ENCODE assay signal across 15 cellular contexts in genomic region chr7:55203300-55203699, GRCh38.
DNase-seq lines count a peak whose midpoint lies in the region; ATAC-seq, FAIRE-seq and TF ChIP-seq lines count a peak whose summit lies in the region.
"Had no signal": no experiment of that assay in that cellular context is flagged by ENCODE, and none has a peak within 500 bp of the region (broad histone marks: within the 10 kb centered on the region; RNA-seq: fewer than 3 reads in every experiment).

No MANE protein-coding gene starts in this region.

- POLR2A ChIA-PET in HepG2 (lab: Yijun Ruan, JAX) (no interaction called here), K562 (lab: Yijun Ruan, JAX) (no interaction called here)

- CTCF ChIA-PET in HepG2 (lab: Yijun Ruan, JAX; ENCODE audit: low intra/inter-chr PET ratio, low total read pairs) = no interaction called here
- CTCF ChIA-PET in K562 (lab: Yijun Ruan, JAX; ENCODE audit: low intra/inter-chr PET ratio) = no interaction called here

- no peaks in the 10 kb centered on the region for H3K9me2 ChIP-seq in neural cell (ENCODE audit: insufficient read depth, low read length)

- FAIRE-seq in HepG2 (lab: Jason Lieb, UNC) (peak; percentile 90), K562 (lab: Jason Lieb, UNC) (no peak)

- H3F3A ChIP-seq in neural cell (ENCODE audit: insufficient read depth, low read length, poor library complexity, severe bottlenecking) = no peaks in the 10 kb centered on the region

- no peaks in the 10 kb centered on the region for H3K9me1 ChIP-seq in K562 (ENCODE audit: control insufficient read depth, insufficient read depth, low read length)

- H3K27me3 ChIP-seq in HepG2 (ENCODE audit: control insufficient read depth in 1 of 2, insufficient read depth in 2 of 2, low read length in 2 of 2) = no peaks in the 10 kb centered on the region
- no peaks in the 10 kb centered on the region for H3K27me3 ChIP-seq in right lobe of liver
- peaks cover 2 to 21% of the 10 kb centered on the region in 2 experiments; a peak in 2 of 5 replicates for H3K27me3 ChIP-seq in K562 (ENCODE audit: control insufficient read depth in 2 of 2, insufficient read depth in 2 of 2, low read length in 2 of 2)
- H3K27me3 ChIP-seq in neural cell (ENCODE audit: insufficient read depth, low read depth, low read length) = no peaks in the 10 kb centered on the region

- H3K4me3 ChIP-seq in HepG2 (replicated peaks in 1 of 3; ENCODE audit: insufficient read depth in 1 of 3, low read depth in 2 of 3, low read length in 3 of 3) (no peak overlapping the region), right lobe of liver (no peak overlapping the region), K562 (no peak overlapping the region), neural cell (ENCODE audit: low read length) (no peak overlapping the region)

- in situ Hi-C loops in HepG2 (cut with HindIII; ENCODE audit: extremely low pct_ligation_motif_present, low pct_unique_long_range_greater_than_20kb) = no loop called here
- in situ Hi-C loops in K562 (cut with MboI) = no loop called here

- no peak for DNase-seq in HepG2 (ENCODE audit: low spot score)
- DNase-seq in right lobe of liver = no peak
- DNase-seq in K562 (ENCODE audit: extremely low read depth in 1 of 4, low spot score in 3 of 4) = no peak
- DNase-seq in activated T-helper 2 cell treated with anti-CD3 and anti-CD28 coated beads, Interferon-gamma antibody, Interleukin-2, Interleukin-4, amounts not matched to agents 10 μg/mL and 5 μg/mL and 100 μg/mL, durations not matched to agents 14 hours and 24 hours and 36 hours (ENCODE audit: low spot score) = no peak
- no peak for DNase-seq in Right ventricle myocardium superior
- DNase-seq in ecto neural progenitor cell (ENCODE audit: low spot score) = no peak
- DNase-seq: Caco-2; CD8-positive, alpha-beta memory T cell; GF-D8; GOT3 had no signal

- TF ChIP-seq CTCF in HepG2 (CRISPR knock-in tag; IDR thresholded peaks at IDR 0.05) = no peak
- TF ChIP-seq CTCF in right lobe of liver (IDR thresholded peaks at IDR 0.05) = no peak
- no peak for TF ChIP-seq CTCF in K562 (IDR thresholded peaks at IDR 0.05 in 2 of 3, conservative IDR thresholded peaks at IDR 0.05 in 1 of 3; ENCODE audit: insufficient read depth in 2 of 3, low read depth in 1 of 3, low read length in 3 of 3)
- no peak for TF ChIP-seq CTCF in neural cell (IDR thresholded peaks at IDR 0.05; ENCODE audit: poor library complexity, severe bottlenecking)

- TF ChIP-seq EP300 in HepG2 (IDR thresholded peaks at IDR 0.05; ENCODE audit: low read depth in 2 of 2, low read length in 2 of 2) = no peak
- no peak for TF ChIP-seq EP300 in HepG2 (CRISPR knock-in tag; IDR thresholded peaks at IDR 0.05; ENCODE audit: borderline replicate concordance)
- no peak for TF ChIP-seq EP300 in K562 (IDR thresholded peaks at IDR 0.05; ENCODE audit: low read length)
- no peak for TF ChIP-seq EP300 in neural cell (conservative IDR thresholded peaks at IDR 0.05; ENCODE audit: poor library complexity, severe bottlenecking)

- peaks cover 11% of the 10 kb centered on the region; the same call in 1 of the 2 replicates for H3K4me1 ChIP-seq in HepG2 (ENCODE audit: insufficient read depth, low read length)
- H3K4me1 ChIP-seq in right lobe of liver = no peaks in the 10 kb centered on the region
- H3K4me1 ChIP-seq in K562 (replicated peaks in 1 of 2; ENCODE audit: control insufficient read depth in 2 of 2, insufficient read depth in 2 of 2, low read length in 2 of 2) = no peaks in the 10 kb centered on the region
- H3K4me1 ChIP-seq: Caco-2 had no signal

- H3K4me2 ChIP-seq in HepG2 (ENCODE audit: low read depth, low read length) = no peak overlapping the region
- no peak overlapping the region for H3K4me2 ChIP-seq in K562 (ENCODE audit: insufficient read depth, low read length)
- no peak overlapping the region for H3K4me2 ChIP-seq in neural cell (ENCODE audit: low read length)

- TF ChIP-seq RAD21 in HepG2 (CRISPR knock-in tag; IDR thresholded peaks at IDR 0.05) (no peak), K562 (CRISPR knock-in tag; conservative IDR thresholded peaks at IDR 0.05 in 1 of 2, IDR thresholded peaks at IDR 0.05 in 1 of 2) (no peak), neural cell (conservative IDR thresholded peaks at IDR 0.05) (no peak)

- H2AFZ ChIP-seq in HepG2 (ENCODE audit: low read length) = no peak overlapping the region
- H2AFZ ChIP-seq in K562 (ENCODE audit: low read depth, low read length) = no peak overlapping the region
- H2AFZ ChIP-seq in neural cell (ENCODE audit: low read depth, low read length) = no peak overlapping the region

- no peaks in the 10 kb centered on the region for H3K9me3 Mint-ChIP-seq in activated T-helper 2 cell treated with anti-CD3 and anti-CD28 coated beads, Interferon-gamma antibody, Interleukin-2, Interleukin-4, amounts not matched to agents 10 μg/mL and 5 μg/mL and 100 μg/mL, durations not matched to agents 14 hours and 24 hours and 36 hours
- H3K9me3 Mint-ChIP-seq: CD8-positive, alpha-beta memory T cell had no signal

- H3K27ac ChIP-seq in HepG2 (ENCODE audit: extremely low read length, insufficient read depth, low read length) (no peak overlapping the region), right lobe of liver (no peak overlapping the region), K562 (ENCODE audit: extremely low read depth, low read depth, low read length) (no peak overlapping the region), neural cell (ENCODE audit: low read length) (no peak overlapping the region)
- H3K27ac ChIP-seq: 22Rv1 had no signal

- no peaks in the 10 kb centered on the region for H3K9me3 ChIP-seq in HepG2 (ENCODE audit: low read length)
- H3K9me3 ChIP-seq in right lobe of liver = no peaks in the 10 kb centered on the region
- H3K9me3 ChIP-seq in K562 (replicated peaks; ENCODE audit: control insufficient read depth, insufficient read depth, low read depth, low read length) = 0 out of 2 replicates have a peak, but pooled peaks cover 8% of the 10 kb centered on the region
- H3K9me3 ChIP-seq in neural cell (ENCODE audit: low read length) = no peaks in the 10 kb centered on the region
- H3K9me3 ChIP-seq: Caco-2 had no signal

- no peak overlapping the region for H3K27ac Mint-ChIP-seq in activated T-helper 2 cell treated with anti-CD3 and anti-CD28 coated beads, Interferon-gamma antibody, Interleukin-2, Interleukin-4, amounts not matched to agents 10 μg/mL and 5 μg/mL and 100 μg/mL, durations not matched to agents 14 hours and 24 hours and 36 hours
- H3K27ac Mint-ChIP-seq: CD14-positive monocyte; CD8-positive, alpha-beta memory T cell had no signal

- no peak overlapping the region for H3K9ac ChIP-seq in HepG2 (ENCODE audit: insufficient read depth, low read depth, low read length)
- H3K9ac ChIP-seq in K562 (ENCODE audit: insufficient read depth in 1 of 2, low read depth in 2 of 2, low read length in 2 of 2) = no peak overlapping the region
- H3K9ac ChIP-seq in neural cell (ENCODE audit: low read length) = no peak overlapping the region

- no peaks in the 10 kb centered on the region for H3K27me3 Mint-ChIP-seq in activated T-helper 2 cell treated with anti-CD3 and anti-CD28 coated beads, Interferon-gamma antibody, Interleukin-2, Interleukin-4, amounts not matched to agents 10 μg/mL and 5 μg/mL and 100 μg/mL, durations not matched to agents 14 hours and 24 hours and 36 hours (ENCODE audit: low read depth)
- H3K27me3 Mint-ChIP-seq: CD8-positive, alpha-beta memory T cell had no signal

- intact Hi-C loops in HepG2 (cut with micrococcal nuclease; ENCODE audit: unreplicated experiment) = no loop called here
- intact Hi-C loops in right lobe of liver (cut with DNase I) = no loop called here
- intact Hi-C loops in K562 (cut with micrococcal nuclease) = no loop called here
- intact Hi-C loops in activated T-helper 2 cell treated with anti-CD3 and anti-CD28 coated beads, Interferon-gamma antibody, Interleukin-2, Interleukin-4, amounts not matched to agents 10 μg/mL and 5 μg/mL and 100 μg/mL, durations not matched to agents 14 hours and 24 hours and 36 hours (cut with micrococcal nuclease) = no loop called here
- intact Hi-C loops in Right ventricle myocardium superior (cut with DNase I) = no loop called here

- TF ChIP-seq POLR2A in HepG2 (IDR thresholded peaks at IDR 0.05; ENCODE audit: insufficient read depth in 1 of 2, low read depth in 2 of 2, low read length in 2 of 2) (no peak), right lobe of liver (IDR thresholded peaks at IDR 0.05) (no peak), K562 (conservative IDR thresholded peaks at IDR 0.05) (no peak)

- no peak overlapping the region for H3K4me3 Mint-ChIP-seq in activated T-helper 2 cell treated with anti-CD3 and anti-CD28 coated beads, Interferon-gamma antibody, Interleukin-2, Interleukin-4, amounts not matched to agents 10 μg/mL and 5 μg/mL and 100 μg/mL, durations not matched to agents 14 hours and 24 hours and 36 hours (ENCODE audit: low read depth)
- H3K4me3 Mint-ChIP-seq: CD14-positive monocyte; CD8-positive, alpha-beta memory T cell had no signal

- no peaks in the 10 kb centered on the region for H4K20me1 ChIP-seq in HepG2 (ENCODE audit: insufficient read depth, low read length)
- H4K20me1 ChIP-seq in K562 (replicated peaks; ENCODE audit: control insufficient read depth, insufficient read depth, low read length) = no peaks in the 10 kb centered on the region
- H4K20me1 ChIP-seq in neural cell (ENCODE audit: insufficient read depth) = no peaks in the 10 kb centered on the region

- H3K36me3 ChIP-seq in HepG2 (replicated peaks in 1 of 2; ENCODE audit: control insufficient read depth in 1 of 2, insufficient read depth in 2 of 2, low read length in 2 of 2) (peaks cover 50 to 88% of the 10 kb centered on the region in 2 experiments), right lobe of liver (peaks cover 0 to 82% (median 43%) of the 10 kb centered on the region in 4 donors), K562 (ENCODE audit: control insufficient read depth, insufficient read depth, low read length) (no peaks in the 10 kb centered on the region), neural cell (ENCODE audit: insufficient read depth, low read length) (no peaks in the 10 kb centered on the region)

- ATAC-seq in HepG2 (no peak), right lobe of liver (no peak), K562 (no peak), GM19455 (IDR thresholded peaks at IDR 0.05; ENCODE audit: unreplicated experiment) (no peak), Right ventricle myocardium superior (ENCODE audit: poor library complexity) (no peak)
- ATAC-seq: HCT116 had no signal

- H3K79me2 ChIP-seq in HepG2 (ENCODE audit: insufficient read depth, low read length) = no peaks in the 10 kb centered on the region
- H3K79me2 ChIP-seq in K562 (ENCODE audit: control insufficient read depth, insufficient read depth, low read length) = no peaks in the 10 kb centered on the region
- H3K79me2 ChIP-seq in neural cell (replicated peaks; ENCODE audit: insufficient read depth, low read length) = no peaks in the 10 kb centered on the region

- WGBS in HepG2 (ENCODE audit: low lambda C conversion rate) = 93% methylated on average over 7 of the region's 7 CpGs
- 79% methylated on average over 7 of the region's 7 CpGs for WGBS in right lobe of liver (ENCODE audit: insufficient coverage, low coverage, low lambda C conversion rate, missing lambda C conversion rate)
- WGBS in K562 (ENCODE audit: insufficient coverage, low coverage, missing lambda C conversion rate) = 3% methylated on average over 7 of the region's 7 CpGs

- no TSS peak for BruUV-seq in HepG2 (replicated peaks; lab: Mats Ljungman, UMichigan)
- BruUV-seq in K562 (replicated peaks; lab: Mats Ljungman, UMichigan) = no TSS peak

- no peaks in the 10 kb centered on the region for H3K36me3 Mint-ChIP-seq in activated T-helper 2 cell treated with anti-CD3 and anti-CD28 coated beads, Interferon-gamma antibody, Interleukin-2, Interleukin-4, amounts not matched to agents 10 μg/mL and 5 μg/mL and 100 μg/mL, durations not matched to agents 14 hours and 24 hours and 36 hours (ENCODE audit: low read depth)
- H3K36me3 Mint-ChIP-seq: CD14-positive monocyte; CD8-positive, alpha-beta memory T cell had no signal

- H3K4me1 Mint-ChIP-seq in activated T-helper 2 cell treated with anti-CD3 and anti-CD28 coated beads, Interferon-gamma antibody, Interleukin-2, Interleukin-4, amounts not matched to agents 10 μg/mL and 5 μg/mL and 100 μg/mL, durations not matched to agents 14 hours and 24 hours and 36 hours (ENCODE audit: low read depth) = peaks cover 3% of the 10 kb centered on the region
- H3K4me1 Mint-ChIP-seq: CD14-positive monocyte; CD8-positive, alpha-beta memory T cell had no signal

Comparison
In these comparisons a context has a peak if more than half of its experiments do, and no peak if none do; other contexts are left out.
1. Of the 241 proteins assayed by ChIP-seq in both HepG2 and K562: peak only in HepG2: PHB2 and ZNF282; only in K562: HBP1; in both: none; in neither: 237; mixed calls (peak in some experiments, not most) for 1.